11 cellular contexts compared by ENCODE assay signal in the genomic region with DNA sequence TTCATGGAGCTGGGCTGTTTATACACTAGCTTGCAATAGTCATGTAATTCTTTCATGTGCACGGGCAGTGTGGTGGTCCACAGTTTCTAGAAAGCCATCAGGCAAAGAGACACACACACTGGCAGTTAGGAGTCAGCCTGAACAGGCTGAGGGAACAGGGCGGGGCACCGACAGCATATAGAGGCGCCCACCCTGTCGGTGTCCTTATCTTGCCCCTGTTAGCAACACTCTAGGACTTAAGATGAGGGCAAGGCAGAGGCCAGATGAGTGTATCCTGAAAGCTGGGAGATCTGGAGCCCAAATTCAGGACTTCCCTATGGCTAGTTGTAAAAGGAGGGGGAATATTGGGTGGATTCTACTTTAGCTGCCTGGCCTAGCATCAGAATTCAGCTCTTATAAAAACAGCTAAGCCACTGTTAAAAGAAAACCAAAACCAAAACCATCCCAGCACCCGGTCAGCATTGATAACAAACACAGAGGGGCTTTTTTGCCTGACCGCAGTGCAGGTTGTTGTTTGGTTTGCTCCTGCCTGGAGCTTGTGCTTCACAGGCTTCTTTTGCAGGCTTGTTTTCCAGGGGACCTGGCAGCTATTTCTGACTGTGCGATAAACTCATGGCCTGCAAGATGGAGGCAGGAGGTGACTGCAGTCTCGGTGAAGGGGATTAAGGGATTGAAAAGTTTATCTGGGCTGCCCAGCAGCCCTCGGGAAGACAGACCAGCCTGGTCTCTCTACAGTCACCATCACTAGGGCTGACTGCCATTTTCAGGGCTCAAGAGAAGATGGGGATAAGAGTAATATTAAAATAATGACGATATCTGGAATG.
A peak's percentile ranks its signal among the peaks of the same experiment; 100 is the strongest.
DNase-seq lines count a peak whose midpoint lies in the region; ATAC-seq and TF ChIP-seq lines count a peak whose summit lies in the region.
"Had no signal": no experiment of that assay in that cellular context is flagged by ENCODE, and none has a peak within 500 bp of the region (broad histone marks: within the 10 kb centered on the region; RNA-seq: fewer than 3 reads in every experiment).

No MANE protein-coding gene starts in this region.

- no peak overlapping the region for H3K27ac ChIP-seq in left ventricle myocardium inferior (replicated peaks)
- H3K27ac ChIP-seq in tibial nerve = peak overlapping the region in 2 of 4 donors; percentile 24 to 43
- H3K27ac ChIP-seq in vagina = no peak overlapping the region
- H3K27ac ChIP-seq: C4-2B, right lobe of liver, thoracic aorta had no signal

- H3K9me3 ChIP-seq in left ventricle myocardium inferior (replicated peaks) (no peaks in the 10 kb centered on the region), tibial nerve (peaks cover 0 to 3% (median 0%) of the 10 kb centered on the region in 4 donors), vagina (no peaks in the 10 kb centered on the region)
- H3K9me3 ChIP-seq: right lobe of liver, thoracic aorta had no signal

- ATAC-seq in left ventricle myocardium superior = peak; percentile 54
- ATAC-seq in HG02884 (IDR thresholded peaks at IDR 0.05; ENCODE audit: unreplicated experiment) = peak; percentile 55
- ATAC-seq in activated CD8-positive, alpha-beta T cell treated with anti-CD3 and anti-CD28 coated beads, Interleukin-2, amount 10 ng/mL, durations not matched to agents 7 days and 5 days = no peak

- TF ChIP-seq CTCF in left ventricle myocardium inferior (IDR thresholded peaks at IDR 0.05; ENCODE audit: borderline replicate concordance) (no peak), type B pancreatic cell (conservative IDR thresholded peaks at IDR 0.05) (no peak), tibial nerve (IDR thresholded peaks at IDR 0.05) (no peak), vagina (IDR thresholded peaks at IDR 0.05) (no peak)

- peaks cover 10% of the 10 kb centered on the region for H3K4me1 ChIP-seq in left ventricle myocardium inferior
- H3K4me1 ChIP-seq in tibial nerve = no peaks in the 10 kb centered on the region
- H3K4me1 ChIP-seq in vagina = no peaks in the 10 kb centered on the region

- intact Hi-C loops in left ventricle myocardium superior (cut with micrococcal nuclease) = no loop called here
- intact Hi-C loops in left ventricle myocardium inferior (cut with micrococcal nuclease) = no loop called here
- intact Hi-C loops in vagina (cut with DNase I) = no loop called here

- TF ChIP-seq POLR2A in tibial nerve (IDR thresholded peaks at IDR 0.05) (no peak), vagina (IDR thresholded peaks at IDR 0.05) (no peak)

- H3K27me3 ChIP-seq in left ventricle myocardium inferior (ENCODE audit: low read depth) (no peaks in the 10 kb centered on the region), tibial nerve (no peaks in the 10 kb centered on the region), vagina (no peaks in the 10 kb centered on the region)
- H3K27me3 ChIP-seq: right lobe of liver had no signal

- DNase-seq in left ventricle myocardium superior = no peak
- DNase-seq in left ventricle myocardium inferior = no peak
- DNase-seq in activated CD8-positive, alpha-beta T cell treated with anti-CD3 and anti-CD28 coated beads, Interleukin-2, amount 10 ng/mL, durations not matched to agents 7 days and 5 days = peak; percentile 27
- no peak for DNase-seq in type B pancreatic cell (ENCODE audit: extremely low spot score, unreplicated experiment)
- no peak for DNase-seq in tibial nerve (ENCODE audit: low spot score in 2 of 2)
- no peak for DNase-seq in GOT3 (lab: John Stamatoyannopoulos, UW)
- no peak for DNase-seq in vagina (ENCODE audit: extremely low spot score in 2 of 2)
- DNase-seq: right lobe of liver had no signal

- peaks cover 20% of the 10 kb centered on the region for H3K4me1 Mint-ChIP-seq in activated CD8-positive, alpha-beta T cell treated with anti-CD3 and anti-CD28 coated beads, Interleukin-2, amount 10 ng/mL, durations not matched to agents 7 days and 5 days (ENCODE audit: low read depth)
- peaks cover 20% of the 10 kb centered on the region for H3K4me1 Mint-ChIP-seq in type B pancreatic cell (ENCODE audit: unreplicated experiment)

- no peaks in the 10 kb centered on the region for H3K9me3 Mint-ChIP-seq in activated CD8-positive, alpha-beta T cell treated with anti-CD3 and anti-CD28 coated beads, Interleukin-2, amount 10 ng/mL, durations not matched to agents 7 days and 5 days (ENCODE audit: insufficient read depth)
- peaks cover 5% of the 10 kb centered on the region for H3K9me3 Mint-ChIP-seq in type B pancreatic cell

- H3K4me3 ChIP-seq in left ventricle myocardium inferior = no peak overlapping the region
- H3K4me3 ChIP-seq in tibial nerve = no peak overlapping the region
- H3K4me3 ChIP-seq in vagina = no peak overlapping the region
- H3K4me3 ChIP-seq: right lobe of liver, thoracic aorta had no signal

- CTCF ChIA-PET in activated CD8-positive, alpha-beta T cell treated with anti-CD3 and anti-CD28 coated beads, Interleukin-2, amount 10 ng/mL, durations not matched to agents 7 days and 5 days (lab: Charles Lee) = interaction anchor here (1.1 to 1.8 kb wide), 5 partner anchors 9 to 199 kb away, joined by 4 to 7 read pairs (median 4); no protein-coding TSS in a partner anchor

- H3K36me3 Mint-ChIP-seq in activated CD8-positive, alpha-beta T cell treated with anti-CD3 and anti-CD28 coated beads, Interleukin-2, amount 10 ng/mL, durations not matched to agents 7 days and 5 days (ENCODE audit: low read depth) = no peaks in the 10 kb centered on the region
- H3K36me3 Mint-ChIP-seq in type B pancreatic cell = no peaks in the 10 kb centered on the region

- 60 to 68% methylated on average over 4 to 10 of the region's 11 CpGs for WGBS in tibial nerve, 2 donors

- H3K27ac Mint-ChIP-seq in activated CD8-positive, alpha-beta T cell treated with anti-CD3 and anti-CD28 coated beads, Interleukin-2, amount 10 ng/mL, durations not matched to agents 7 days and 5 days = peak overlapping the region; percentile 79
- H3K27ac Mint-ChIP-seq in type B pancreatic cell = peak overlapping the region; percentile 29

- POLR2A ChIA-PET in activated CD8-positive, alpha-beta T cell treated with anti-CD3 and anti-CD28 coated beads, Interleukin-2, amount 10 ng/mL, durations not matched to agents 7 days and 5 days (lab: Charles Lee) = interaction anchor here (0.6 kb wide), 1 partner anchor 712 kb away, joined by 3 read pairs; no protein-coding TSS in a partner anchor

- H3K4me3 Mint-ChIP-seq in activated CD8-positive, alpha-beta T cell treated with anti-CD3 and anti-CD28 coated beads, Interleukin-2, amount 10 ng/mL, durations not matched to agents 7 days and 5 days = peak overlapping the region; percentile 43
- H3K4me3 Mint-ChIP-seq in type B pancreatic cell = no peak overlapping the region

- H3K27me3 Mint-ChIP-seq in activated CD8-positive, alpha-beta T cell treated with anti-CD3 and anti-CD28 coated beads, Interleukin-2, amount 10 ng/mL, durations not matched to agents 7 days and 5 days (ENCODE audit: low read depth) = no peaks in the 10 kb centered on the region
- H3K27me3 Mint-ChIP-seq in type B pancreatic cell = no peaks in the 10 kb centered on the region

- H3K36me3 ChIP-seq in left ventricle myocardium inferior = no peaks in the 10 kb centered on the region
- no peaks in the 10 kb centered on the region for H3K36me3 ChIP-seq in tibial nerve
- H3K36me3 ChIP-seq in vagina = no peaks in the 10 kb centered on the region
- H3K36me3 ChIP-seq: right lobe of liver, thoracic aorta had no signal

- no peak for TF ChIP-seq EP300 in tibial nerve (IDR thresholded peaks at IDR 0.05)
